ENCODE assay signal across 8 cellular contexts in genomic region chr1:110034040-110034450, GRCh38. TPM values are rescaled to one million over a fixed set of nuclear protein-coding genes. Genes with fewer than 3 reads are reported as not detected.
DNase-seq lines count a peak whose midpoint lies in the region; ATAC-seq and TF ChIP-seq lines count a peak whose summit lies in the region.

No MANE protein-coding gene starts in this region.

- no peaks in the 10 kb centered on the region for H3K9me3 ChIP-seq in ES-I3 (ENCODE audit: control insufficient read depth, insufficient read depth, low read length)
- no peaks in the 10 kb centered on the region for H3K9me3 ChIP-seq in RWPE2 (ENCODE audit: severe bottlenecking)
- no peaks in the 10 kb centered on the region for H3K9me3 ChIP-seq in esophagus squamous epithelium
- no peaks in the 10 kb centered on the region for H3K9me3 ChIP-seq in psoas muscle

- H3K4me3 ChIP-seq in RWPE2 (ENCODE audit: severe bottlenecking) (peak overlapping the region; percentile 96), esophagus squamous epithelium (peak overlapping the region; percentile 69 to 99 (median 86)), psoas muscle (peak overlapping the region; percentile 93)

- DNase-seq in RWPE2 (ENCODE audit: low spot score): no peak
- DNase-seq in esophagus squamous epithelium (lab: John Stamatoyannopoulos, UW): no peak
- DNase-seq in psoas muscle: no peak
- no peak for DNase-seq in KG1 (lab: John Stamatoyannopoulos, UW)

- H3K36me3 ChIP-seq in ES-I3 (ENCODE audit: insufficient read depth, low read length): peaks cover 9% of the 10 kb centered on the region
- H3K36me3 ChIP-seq in RWPE2 (ENCODE audit: low read depth): peaks cover 25% of the 10 kb centered on the region
- H3K36me3 ChIP-seq in esophagus squamous epithelium: peaks cover 8 to 24% (median 9%) of the 10 kb centered on the region in 3 donors
- H3K36me3 ChIP-seq in psoas muscle (ENCODE audit: insufficient read depth in 1 of 2, low read depth in 1 of 2): peaks cover 5 to 21% of the 10 kb centered on the region in 2 donors

- TF ChIP-seq CTCF in RWPE2 (IDR thresholded peaks at IDR 0.05; ENCODE audit: poor library complexity, severe bottlenecking) (no peak), esophagus squamous epithelium (IDR thresholded peaks at IDR 0.05) (no peak), psoas muscle (IDR thresholded peaks at IDR 0.05) (no peak)

- ATAC-seq in RWPE2 (ENCODE audit: low read depth) (no peak), psoas muscle (no peak), GM19455 (IDR thresholded peaks at IDR 0.05; ENCODE audit: unreplicated experiment) (no peak), GM21367 (IDR thresholded peaks at IDR 0.05; ENCODE audit: unreplicated experiment) (no peak), GM18519 (IDR thresholded peaks at IDR 0.05; ENCODE audit: low FRiP score, unreplicated experiment) (no peak)

- H3K4me1 ChIP-seq in ES-I3 (ENCODE audit: insufficient read depth, low read length) (peaks cover 13% of the 10 kb centered on the region), RWPE2 (ENCODE audit: insufficient read depth, poor library complexity, severe bottlenecking) (peaks cover 9% of the 10 kb centered on the region), esophagus squamous epithelium (peaks cover 10 to 55% (median 12%) of the 10 kb centered on the region in 3 donors), psoas muscle (peaks cover 14% of the 10 kb centered on the region)

- intact Hi-C loops in esophagus squamous epithelium (cut with DNase I) (no loop called here), psoas muscle (cut with DNase I) (no loop called here)

- H3K27me3 ChIP-seq in RWPE2 (ENCODE audit: insufficient read depth, poor library complexity, severe bottlenecking) (no peaks in the 10 kb centered on the region), esophagus squamous epithelium (no peaks in the 10 kb centered on the region), psoas muscle (ENCODE audit: insufficient read depth in 3 of 3, low read length in 2 of 3) (no peaks in the 10 kb centered on the region)

- peak overlapping the region; percentile 39 for H3K27ac ChIP-seq in RWPE2 (ENCODE audit: poor library complexity, severe bottlenecking)
- H3K27ac ChIP-seq in esophagus squamous epithelium: peak overlapping the region; percentile 83 to 95 (median 88)
- H3K27ac ChIP-seq in psoas muscle: peak overlapping the region; percentile 88

- TF ChIP-seq POLR2A in esophagus squamous epithelium (IDR thresholded peaks at IDR 0.05): no peak

- H3K9ac ChIP-seq in ES-I3 (ENCODE audit: low read depth, low read length): peak overlapping the region; percentile 87; the same call in 1 of the 2 replicates

- 39 to 42% methylated on average over 4 of the region's 4 CpGs for WGBS in esophagus squamous epithelium, 2 donors
- WGBS in psoas muscle, 3 donors: 38 to 61% (median 41%) methylated on average over 4 of the region's 4 CpGs

RNA-seq across cellular contexts. Expression of gene STRIP1, which starts 0.4 kb away (rescaled TPM):
- 10 to 100 TPM; 25.9 to 44.4 (median 34.8) TPM for total RNA-seq in esophagus squamous epithelium
- 10 to 100 TPM; 16.1 to 23.1 (median 17.0) TPM for total RNA-seq in psoas muscle
- polyA plus RNA-seq in psoas muscle: 10 to 100 TPM; 12.1 to 17.4 (median 13.5) TPM

RNA-seq across cellular contexts. Expression of gene ALX3, which starts 36.4 kb away (rescaled TPM):
- total RNA-seq in esophagus squamous epithelium: under 1 TPM in 1 of 4 donors, not detected in 3; 0.57 TPM
- total RNA-seq in psoas muscle: not detected
- polyA plus RNA-seq in psoas muscle: under 1 TPM; 0.04 to 0.11 (median 0.05) TPM

RNA-seq across cellular contexts. Expression of gene AHCYL1, which starts 49.5 kb away (rescaled TPM):
- total RNA-seq in esophagus squamous epithelium (10 to 100 TPM; 49.7 to 60.3 (median 53.0) TPM), psoas muscle (100 to 1,000 TPM in 1 of 4 donors, 10 to 100 TPM in 3; 60.2 to 128 (median 88.9) TPM)
- polyA plus RNA-seq in psoas muscle: 10 to 100 TPM; 42.5 to 47.2 (median 46.2) TPM
